Comparison of ENCODE assay signal across 18 cellular contexts in genomic region chrX:69229436-69229835, GRCh38.
DNase-seq lines count a peak whose midpoint lies in the region; ATAC-seq and TF ChIP-seq lines count a peak whose summit lies in the region.
"Had no signal": no experiment of that assay in that cellular context is flagged by ENCODE, and none has a peak within 500 bp of the region (broad histone marks: within the 10 kb centered on the region; RNA-seq: fewer than 3 reads in every experiment).

No MANE protein-coding gene starts in this region.

- no peak for ATAC-seq in HG03520 (IDR thresholded peaks at IDR 0.05; ENCODE audit: unreplicated experiment)
- ATAC-seq: Panc1, right cardiac atrium, WTC11 had no signal

- H3K9ac ChIP-seq in endodermal cell (ENCODE audit: extremely low read depth, low read length, poor library complexity, severe bottlenecking), result no peak overlapping the region

- H2AFZ ChIP-seq in osteoblast (ENCODE audit: low read length), result no peak overlapping the region

- no peaks in the 10 kb centered on the region for H4K20me1 ChIP-seq in osteoblast (ENCODE audit: insufficient read depth, low read length)

- no peaks in the 10 kb centered on the region for H3K79me2 ChIP-seq in osteoblast (ENCODE audit: insufficient read depth, low read length)

- H3K4me3 ChIP-seq in osteoblast (ENCODE audit: insufficient read depth, low read length) (no peak overlapping the region), endodermal cell (ENCODE audit: low read length) (no peak overlapping the region)

- H3K9me3 Mint-ChIP-seq in endodermal cell, result peaks cover 33% of the 10 kb centered on the region
- H3K9me3 Mint-ChIP-seq: activated T-helper 2 cell treated with anti-CD3 and anti-CD28 coated beads, Interferon-gamma antibody, Interleukin-2, Interleukin-4, amounts not matched to agents 10 μg/mL and 5 μg/mL and 100 μg/mL, durations not matched to agents 14 hours and 24 hours and 36 hours; memory B cell; WTC11 had no signal

- no peak overlapping the region for H3K27ac ChIP-seq in osteoblast (ENCODE audit: low read depth, low read length)
- H3K27ac ChIP-seq in endodermal cell (ENCODE audit: low read depth, low read length), result no peak overlapping the region
- H3K27ac ChIP-seq: C4-2B had no signal

- peak; percentile 79 for DNase-seq in ELR (ENCODE audit: low read depth)
- peak; percentile 59 for DNase-seq in RPMI7951 (ENCODE audit: low read depth)
- peak; percentile 8 for DNase-seq in fibroblast of peridontal ligament (ENCODE audit: extremely low read depth)
- DNase-seq in osteoblast (ENCODE audit: insufficient read length, low spot score, missing footprints), result peak; percentile 77
- no peak for DNase-seq in inferior parietal cortex (ENCODE audit: extremely low spot score)
- no peak for DNase-seq in NCI-H1092 treated with DMSO at 0.1 percent for 48 hours (lab: John Stamatoyannopoulos, UW)
- no peak for DNase-seq in endodermal cell
- DNase-seq: amygdala, NCI-H2081, NCI-H526 treated with DMSO at 0.1 percent for 48 hours, right cardiac atrium, T-helper 1 cell had no signal

- H3K4me1 ChIP-seq in osteoblast (ENCODE audit: insufficient read depth, low read length) (no peaks in the 10 kb centered on the region), endodermal cell (ENCODE audit: control insufficient read depth, insufficient read depth, low read length) (no peaks in the 10 kb centered on the region)

- peaks cover 8% of the 10 kb centered on the region for H3K27me3 ChIP-seq in osteoblast (ENCODE audit: insufficient read depth, low read length)
- no peaks in the 10 kb centered on the region for H3K27me3 ChIP-seq in endodermal cell (ENCODE audit: control insufficient read depth, insufficient read depth, low read length, poor library complexity, severe bottlenecking)

- TF ChIP-seq CTCF in osteoblast (IDR thresholded peaks at IDR 0.05; ENCODE audit: extremely low read depth, low read depth, low read length) (no peak), endodermal cell (conservative IDR thresholded peaks at IDR 0.05) (no peak)

- no peaks in the 10 kb centered on the region for H3K9me3 ChIP-seq in osteoblast (ENCODE audit: low read depth, low read length)
- H3K9me3 ChIP-seq in endodermal cell (ENCODE audit: control insufficient read depth, low read length), result no peaks in the 10 kb centered on the region

- H3K36me3 Mint-ChIP-seq in endodermal cell (ENCODE audit: low read depth), result no peaks in the 10 kb centered on the region
- H3K36me3 Mint-ChIP-seq: memory B cell, WTC11 had no signal

- H3K36me3 ChIP-seq in osteoblast (ENCODE audit: insufficient read depth, low read length) (no peaks in the 10 kb centered on the region), endodermal cell (ENCODE audit: control insufficient read depth, insufficient read depth, low read length) (no peaks in the 10 kb centered on the region)

- H3K27me3 Mint-ChIP-seq in endodermal cell (ENCODE audit: insufficient read depth), result peaks cover 10% of the 10 kb centered on the region

- no peaks in the 10 kb centered on the region for H3K4me1 Mint-ChIP-seq in endodermal cell
- H3K4me1 Mint-ChIP-seq: memory B cell, WTC11 had no signal

- H3K27ac Mint-ChIP-seq in endodermal cell, result no peak overlapping the region
- H3K27ac Mint-ChIP-seq: activated T-helper 2 cell treated with anti-CD3 and anti-CD28 coated beads, Interferon-gamma antibody, Interleukin-2, Interleukin-4, amounts not matched to agents 10 μg/mL and 5 μg/mL and 100 μg/mL, durations not matched to agents 14 hours and 24 hours and 36 hours; memory B cell; WTC11 had no signal

- no peak overlapping the region for H3K4me3 Mint-ChIP-seq in endodermal cell
- H3K4me3 Mint-ChIP-seq: memory B cell, WTC11 had no signal

- no peak overlapping the region for H3K4me2 ChIP-seq in osteoblast (ENCODE audit: insufficient read depth, low read length)

Comparison
In these comparisons a context has a peak if more than half of its experiments do, and no peak if none do; other contexts are left out.
1. DNase-seq: peak in ELR (single experiment), RPMI7951 (single experiment), fibroblast of peridontal ligament (single experiment) and osteoblast (single experiment); none in inferior parietal cortex (single experiment), NCI-H1092 treated with DMSO at 0.1 percent for 48 hours (single experiment) and endodermal cell (single experiment).